ENCODE assay signal across 31 cellular contexts in genomic region chr2:1429895-1430294, GRCh38. TPM values are rescaled to one million over a fixed set of nuclear protein-coding genes. Genes with fewer than 3 reads are reported as not detected.
"Had no signal": no experiment of that assay in that cellular context is flagged by ENCODE, and none has a peak within 500 bp of the region (broad histone marks: within the 10 kb centered on the region; RNA-seq: fewer than 3 reads in every experiment).

No MANE protein-coding gene starts in this region.

- H3K9me3 Mint-ChIP-seq: activated CD4-positive, alpha-beta memory T cell treated with anti-CD3 and anti-CD28 coated beads, Interleukin-2, amount 10 ng/mL, durations not matched to agents 7 days and 5 days; activated CD4-positive, alpha-beta T cell treated with anti-CD3 and anti-CD28 coated beads, Interleukin-2, amount 10 ng/mL, durations not matched to agents 7 days and 5 days; activated naive CD4-positive, alpha-beta T cell treated with anti-CD3 and anti-CD28 coated beads, Interleukin-2, amount 10 ng/mL, durations not matched to agents 7 days and 5 days; activated naive CD4-positive, alpha-beta T cell treated with anti-CD3 and anti-CD28 coated beads, Interleukin-2, amount 50 U/mL, for 72 hours; activated naive CD8-positive, alpha-beta T cell treated with anti-CD3 and anti-CD28 coated beads, Interleukin-2, amount 10 ng/mL, durations not matched to agents 7 days and 5 days; activated T-cell treated with anti-CD3 and anti-CD28 coated beads, Interleukin-2, amount 50 U/mL, for 24 hours; activated T-cell treated with anti-CD3 and anti-CD28 coated beads, Interleukin-2, amount 50 U/mL, for 72 hours; central memory CD8-positive, alpha-beta T cell; effector memory CD8-positive, alpha-beta T cell had no signal

- H3K4me3 ChIP-seq: ascending aorta, coronary artery, dorsolateral prefrontal cortex, esophagus squamous epithelium, gastroesophageal sphincter had no signal

- H3K4me3 Mint-ChIP-seq: activated CD4-positive, alpha-beta memory T cell treated with anti-CD3 and anti-CD28 coated beads, Interleukin-2, amount 10 ng/mL, durations not matched to agents 7 days and 5 days; activated CD4-positive, alpha-beta T cell treated with anti-CD3 and anti-CD28 coated beads, Interleukin-2, amount 10 ng/mL, durations not matched to agents 7 days and 5 days; activated naive CD4-positive, alpha-beta T cell treated with anti-CD3 and anti-CD28 coated beads, Interleukin-2, amount 10 ng/mL, durations not matched to agents 7 days and 5 days; activated naive CD8-positive, alpha-beta T cell treated with anti-CD3 and anti-CD28 coated beads, Interleukin-2, amount 10 ng/mL, durations not matched to agents 7 days and 5 days; activated T-cell treated with anti-CD3 and anti-CD28 coated beads, Interleukin-2, amount 50 U/mL, for 24 hours; activated T-cell treated with anti-CD3 and anti-CD28 coated beads, Interleukin-2, amount 50 U/mL, for 72 hours; brain; central memory CD8-positive, alpha-beta T cell; dendritic cell treated with granulocyte-macrophage colony-stimulating factor and Interleukin-4, amounts not matched to agents 40 ng/mL and 50 ng/mL, for 4 days; effector memory CD8-positive, alpha-beta T cell had no signal

- H3K27me3 Mint-ChIP-seq: activated naive CD4-positive, alpha-beta T cell treated with anti-CD3 and anti-CD28 coated beads, Interleukin-2, amount 10 ng/mL, durations not matched to agents 7 days and 5 days; activated naive CD8-positive, alpha-beta T cell treated with anti-CD3 and anti-CD28 coated beads, Interleukin-2, amount 10 ng/mL, durations not matched to agents 7 days and 5 days; activated T-cell treated with anti-CD3 and anti-CD28 coated beads, Interleukin-2, amount 50 U/mL, for 24 hours; dendritic cell treated with granulocyte-macrophage colony-stimulating factor and Interleukin-4, amounts not matched to agents 40 ng/mL and 50 ng/mL, for 4 days; effector memory CD8-positive, alpha-beta T cell had no signal

- H3K27me3 ChIP-seq: ascending aorta had no signal

- ATAC-seq: activated naive CD4-positive, alpha-beta T cell treated with anti-CD3 and anti-CD28 coated beads, Interleukin-2, amount 50 U/mL, for 72 hours; activated T-cell treated with anti-CD3 and anti-CD28 coated beads, Interleukin-2, amount 50 U/mL, for 72 hours; effector memory CD8-positive, alpha-beta T cell; gastroesophageal sphincter had no signal

- H3K4me1 Mint-ChIP-seq: activated CD4-positive, alpha-beta memory T cell treated with anti-CD3 and anti-CD28 coated beads, Interleukin-2, amount 10 ng/mL, durations not matched to agents 7 days and 5 days; activated CD4-positive, alpha-beta T cell treated with anti-CD3 and anti-CD28 coated beads, Interleukin-2, amount 10 ng/mL, durations not matched to agents 7 days and 5 days; activated naive CD4-positive, alpha-beta T cell treated with anti-CD3 and anti-CD28 coated beads, Interleukin-2, amount 10 ng/mL, durations not matched to agents 7 days and 5 days; activated naive CD8-positive, alpha-beta T cell treated with anti-CD3 and anti-CD28 coated beads, Interleukin-2, amount 10 ng/mL, durations not matched to agents 7 days and 5 days; brain; central memory CD8-positive, alpha-beta T cell had no signal

- H3K4me1 ChIP-seq: ascending aorta, esophagus squamous epithelium, gastroesophageal sphincter had no signal

- H3K36me3 Mint-ChIP-seq: activated naive CD4-positive, alpha-beta T cell treated with anti-CD3 and anti-CD28 coated beads, Interleukin-2, amount 10 ng/mL, durations not matched to agents 7 days and 5 days; activated naive CD4-positive, alpha-beta T cell treated with anti-CD3 and anti-CD28 coated beads, Interleukin-2, amount 50 U/mL, for 72 hours; activated naive CD8-positive, alpha-beta T cell treated with anti-CD3 and anti-CD28 coated beads, Interleukin-2, amount 10 ng/mL, durations not matched to agents 7 days and 5 days; brain had no signal

- H3K27ac ChIP-seq: ascending aorta, coronary artery, dorsolateral prefrontal cortex, esophagus squamous epithelium, gastroesophageal sphincter had no signal

- H3K9me3 ChIP-seq: ascending aorta, esophagus squamous epithelium, gastroesophageal sphincter had no signal

- H3K27ac Mint-ChIP-seq: activated CD4-positive, alpha-beta memory T cell treated with anti-CD3 and anti-CD28 coated beads, Interleukin-2, amount 10 ng/mL, durations not matched to agents 7 days and 5 days; activated CD4-positive, alpha-beta T cell treated with anti-CD3 and anti-CD28 coated beads, Interleukin-2, amount 10 ng/mL, durations not matched to agents 7 days and 5 days; activated naive CD4-positive, alpha-beta T cell treated with anti-CD3 and anti-CD28 coated beads, Interleukin-2, amount 10 ng/mL, durations not matched to agents 7 days and 5 days; activated naive CD4-positive, alpha-beta T cell treated with anti-CD3 and anti-CD28 coated beads, Interleukin-2, amount 50 U/mL, for 72 hours; activated naive CD8-positive, alpha-beta T cell treated with anti-CD3 and anti-CD28 coated beads, Interleukin-2, amount 10 ng/mL, durations not matched to agents 7 days and 5 days; activated T-cell treated with anti-CD3 and anti-CD28 coated beads, Interleukin-2, amount 50 U/mL, for 24 hours; activated T-cell treated with anti-CD3 and anti-CD28 coated beads, Interleukin-2, amount 50 U/mL, for 72 hours; brain; dendritic cell treated with granulocyte-macrophage colony-stimulating factor and Interleukin-4, amounts not matched to agents 40 ng/mL and 50 ng/mL, for 4 days; effector memory CD8-positive, alpha-beta T cell had no signal

- DNase-seq: activated CD4-positive, alpha-beta memory T cell treated with anti-CD3 and anti-CD28 coated beads, Interleukin-2, amount 10 ng/mL, durations not matched to agents 7 days and 5 days; activated CD4-positive, alpha-beta T cell treated with anti-CD3 and anti-CD28 coated beads for 1 hour; activated CD4-positive, alpha-beta T cell treated with anti-CD3 and anti-CD28 coated beads for 4 hours; activated CD4-positive, alpha-beta T cell treated with anti-CD3 and anti-CD28 coated beads, Interleukin-2, amount 10 ng/mL, durations not matched to agents 7 days and 5 days; activated CD4-positive, alpha-beta T cell treated with anti-CD3 and anti-CD28 coated beads, Interleukin-2, amount 50 U/mL, for 4 hours; activated CD8-positive, alpha-beta memory T cell treated with anti-CD3 and anti-CD28 coated beads, Interleukin-2, amount 50 U/mL, for 48 hours; activated gamma-delta T cell; activated naive CD4-positive, alpha-beta T cell; activated naive CD4-positive, alpha-beta T cell treated with anti-CD3 and anti-CD28 coated beads, Interleukin-2, amount 10 ng/mL, durations not matched to agents 7 days and 5 days; activated naive CD8-positive, alpha-beta T cell treated with anti-CD3 and anti-CD28 coated beads, Interleukin-2, amount 10 ng/mL, durations not matched to agents 7 days and 5 days; activated T-cell treated with anti-CD3 and anti-CD28 coated beads for 4 hours; activated T-cell treated with anti-CD3 and anti-CD28 coated beads, Interleukin-2, amount 50 U/mL, for 24 hours; activated T-cell treated with anti-CD3 and anti-CD28 coated beads, Interleukin-2, amount 50 U/mL, for 72 hours; dorsolateral prefrontal cortex; effector memory CD8-positive, alpha-beta T cell; erythroblast; esophagus squamous epithelium; foreskin melanocyte; T-helper 2 cell had no signal

- H3K36me3 ChIP-seq: ascending aorta, esophagus squamous epithelium, gastroesophageal sphincter had no signal

RNA-seq across cellular contexts. Expression of gene TPO, which starts 16.6 kb away (rescaled TPM):
- total RNA-seq: activated naive CD4-positive, alpha-beta T cell treated with anti-CD3 and anti-CD28 coated beads, Interleukin-2, amount 50 U/mL, for 72 hours; activated naive CD8-positive, alpha-beta T cell treated with anti-CD3 and anti-CD28 coated beads, Interleukin-2, amount 10 ng/mL, durations not matched to agents 7 days and 5 days; activated T-cell treated with anti-CD3 and anti-CD28 coated beads, Interleukin-2, amount 50 U/mL, for 72 hours; bronchial epithelial cell; fibroblast of lung; fibroblast of villous mesenchyme; glomerular endothelial cell; T-helper 1 cell treated with Interleukin-12 subunit alpha and Interleukin-12 subunit beta and Interleukin-4 antibody, amounts not matched to agents 30 ng/mL and 1 ng/mL, for 36 hours had no signal
- polyA plus RNA-seq: fibroblast of lung had no signal
